11 cellular contexts compared by ENCODE assay signal in the genomic region with DNA sequence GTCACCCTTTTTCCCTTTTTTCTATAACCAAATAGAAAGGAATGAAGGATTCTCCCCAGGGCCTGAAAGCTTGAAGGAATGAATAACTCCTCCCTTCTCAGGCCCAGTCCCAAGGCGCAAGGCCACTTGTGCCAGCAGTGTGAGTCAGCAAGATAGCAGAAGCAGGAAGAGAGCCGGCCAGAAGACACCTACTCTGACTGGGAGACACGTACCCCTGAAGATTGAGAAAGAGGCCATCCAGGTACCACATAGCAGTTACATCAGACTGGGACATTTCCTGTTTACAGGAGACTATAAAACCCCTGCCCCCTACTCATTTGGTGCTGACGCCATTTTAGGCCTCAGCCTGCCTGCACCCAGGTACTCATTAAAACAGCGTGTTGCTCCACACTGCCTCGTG.
DNase-seq lines count a peak whose midpoint lies in the region; ATAC-seq and TF ChIP-seq lines count a peak whose summit lies in the region.
"Had no signal": no experiment of that assay in that cellular context is flagged by ENCODE, and none has a peak within 500 bp of the region (broad histone marks: within the 10 kb centered on the region; RNA-seq: fewer than 3 reads in every experiment).

No MANE protein-coding gene starts in this region.

- DNase-seq in EH (ENCODE audit: low read depth) (peak; percentile 83), MV-4-11 (lab: John Stamatoyannopoulos, UW) (peak; percentile 33), chondrocyte (ENCODE audit: low spot score) (no peak), mesenteric fat pad (ENCODE audit: low spot score) (peak; percentile 76), DMS114 treated with DMSO at 0.1 percent for 48 hours (lab: John Stamatoyannopoulos, UW; ENCODE audit: unreplicated experiment) (no peak), NCI-H146 (lab: John Stamatoyannopoulos, UW) (no peak), Ammon's horn (ENCODE audit: low spot score) (no peak)
- DNase-seq: COR-L47, kidney glomerular epithelial cell, T-cell had no signal

- no peak overlapping the region for H3K4me3 Mint-ChIP-seq in chondrocyte (ENCODE audit: unreplicated experiment)
- H3K4me3 Mint-ChIP-seq: T-cell had no signal

- H3K9me3 Mint-ChIP-seq in chondrocyte (ENCODE audit: low read depth): peaks cover 14% of the 10 kb centered on the region
- H3K9me3 Mint-ChIP-seq: T-cell had no signal

- H3K4me1 Mint-ChIP-seq in chondrocyte (ENCODE audit: low read depth): peaks cover 7% of the 10 kb centered on the region
- H3K4me1 Mint-ChIP-seq: T-cell had no signal

- no peak for TF ChIP-seq CTCF in chondrocyte (IDR thresholded peaks at IDR 0.05)

- no peaks in the 10 kb centered on the region for H3K27me3 Mint-ChIP-seq in chondrocyte (ENCODE audit: low read depth)
- H3K27me3 Mint-ChIP-seq: T-cell had no signal

- peaks cover 1% of the 10 kb centered on the region for H3K36me3 Mint-ChIP-seq in chondrocyte (ENCODE audit: low read depth)
- H3K36me3 Mint-ChIP-seq: T-cell had no signal

- no peak for ATAC-seq in HG02678 (IDR thresholded peaks at IDR 0.05; ENCODE audit: unreplicated experiment)
- ATAC-seq: T-cell had no signal

- peak overlapping the region; percentile 71 for H3K27ac Mint-ChIP-seq in chondrocyte (ENCODE audit: unreplicated experiment)
- H3K27ac Mint-ChIP-seq: T-cell had no signal

Comparison
In these comparisons a context has a peak if more than half of its experiments do, and no peak if none do; other contexts are left out.
1. DNase-seq: peak in EH (single experiment), MV-4-11 (single experiment) and mesenteric fat pad (single experiment); none in chondrocyte (single experiment), DMS114 treated with DMSO at 0.1 percent for 48 hours (single experiment), NCI-H146 (single experiment) and Ammon's horn (single experiment).